In genomic region chr14:75794615-75795038, GRCh38 we compare ENCODE assay signal across 10 cellular contexts.
DNase-seq lines count a peak whose midpoint lies in the region; TF ChIP-seq lines count a peak whose summit lies in the region.
"Had no signal": no experiment of that assay in that cellular context is flagged by ENCODE, and none has a peak within 500 bp of the region (broad histone marks: within the 10 kb centered on the region; RNA-seq: fewer than 3 reads in every experiment).

No MANE protein-coding gene starts in this region.

- peaks cover 0 to 5% (median 0%) of the 10 kb centered on the region in 6 donors for H3K9me3 Mint-ChIP-seq in immature natural killer cell

- H3K27me3 ChIP-seq in BE2C, result no peaks in the 10 kb centered on the region
- no peaks in the 10 kb centered on the region for H3K27me3 ChIP-seq in colonic mucosa

- no peak overlapping the region for H3K9ac ChIP-seq in colonic mucosa (ENCODE audit: low read depth in 2 of 2, low read length in 2 of 2)
- H3K9ac ChIP-seq: KMS-11 had no signal

- H3K36me3 Mint-ChIP-seq in immature natural killer cell, result peaks cover 39 to 56% (median 45%) of the 10 kb centered on the region in 3 donors

- no peaks in the 10 kb centered on the region for H3K4me1 ChIP-seq in BE2C
- H3K4me1 ChIP-seq in colonic mucosa, result no peaks in the 10 kb centered on the region

- peaks cover 0 to 2% (median 1%) of the 10 kb centered on the region in 3 donors for H3K27me3 Mint-ChIP-seq in immature natural killer cell (ENCODE audit: low read depth in 3 of 3)
- H3K27me3 Mint-ChIP-seq: stimulated activated naive CD8-positive, alpha-beta T cell treated with anti-CD3 and anti-CD28 coated beads, Interleukin-15, Interleukin-2, amounts not matched to agents 100 ng/mL and 50 ng/mL, for 24 hours had no signal

- H3K4me3 ChIP-seq in BE2C (ENCODE audit: low read depth, low read length) (no peak overlapping the region), colonic mucosa (no peak overlapping the region)

- H3K36me3 ChIP-seq in BE2C (peaks cover 3% of the 10 kb centered on the region; the same call in 1 of the 2 replicates), colonic mucosa (no peaks in the 10 kb centered on the region)

- H3K9me3 ChIP-seq in BE2C (no peaks in the 10 kb centered on the region), colonic mucosa (no peaks in the 10 kb centered on the region)

- DNase-seq in BE2C (no peak), colonic mucosa (no peak), lung microvascular endothelial cell (ENCODE audit: low read depth in 2 of 2) (peak; percentile 56 to 74), OCI-M2 (lab: John Stamatoyannopoulos, UW; ENCODE audit: unreplicated experiment) (no peak), NCI-H2081 treated with DMSO at 0.1 percent for 48 hours (lab: John Stamatoyannopoulos, UW) (no peak), immature natural killer cell (no peak)
- DNase-seq in stimulated activated CD4-positive, alpha-beta T cell treated with anti-CD3 and anti-CD28 coated beads, Interleukin-12 subunit alpha, Interleukin-12 subunit beta, amount 100 ng/mL, for 4 hours, result no peak

- no peaks in the 10 kb centered on the region for H3K4me1 Mint-ChIP-seq in immature natural killer cell

- H3K4me3 Mint-ChIP-seq in immature natural killer cell, result no peak overlapping the region
- H3K4me3 Mint-ChIP-seq: stimulated activated naive CD8-positive, alpha-beta T cell treated with anti-CD3 and anti-CD28 coated beads, Interleukin-15, Interleukin-2, amounts not matched to agents 100 ng/mL and 50 ng/mL, for 24 hours had no signal

- intact Hi-C loops in colonic mucosa (cut with DNase I), result loop anchor here (5.0 kb wide), 1 partner anchor 188 kb away; the partner anchor contains the start of gene TGFB3

- TF ChIP-seq CTCF in BE2C (IDR thresholded peaks at IDR 0.05; ENCODE audit: low read depth, low read length), result peak; percentile 52
- TF ChIP-seq CTCF in LNCAP (IDR thresholded peaks at IDR 0.05), result peak; percentile 19; the same call in 1 of the 2 replicates
- TF ChIP-seq CTCF in colonic mucosa (IDR thresholded peaks at IDR 0.05), result peak; percentile 17

- H3K27ac ChIP-seq in colonic mucosa, result no peak overlapping the region
- H3K27ac ChIP-seq: KMS-11 had no signal

- H3K27ac Mint-ChIP-seq in immature natural killer cell, result no peak overlapping the region
- H3K27ac Mint-ChIP-seq: stimulated activated naive CD8-positive, alpha-beta T cell treated with anti-CD3 and anti-CD28 coated beads, Interleukin-15, Interleukin-2, amounts not matched to agents 100 ng/mL and 50 ng/mL, for 24 hours had no signal

Comparison
In these comparisons a context has a peak if more than half of its experiments do, and no peak if none do; other contexts are left out.
1. DNase-seq: peak in lung microvascular endothelial cell (2 of 2); none in BE2C (single experiment), colonic mucosa (single experiment), OCI-M2 (single experiment), stimulated activated CD4-positive, alpha-beta T cell treated with anti-CD3 and anti-CD28 coated beads, Interleukin-12 subunit alpha, Interleukin-12 subunit beta, amount 100 ng/mL, for 4 hours (single experiment), NCI-H2081 treated with DMSO at 0.1 percent for 48 hours (single experiment) and immature natural killer cell (0 of 3).
2. Peak in every context shown above with its lines, with median percentiles within 50 percentile points of each other: CTCF ChIP-seq.